ENCODE assay signal across 1 cellular context in genomic region chr17:79011451-79012147, GRCh38.
TF ChIP-seq lines count a peak whose summit lies in the region.

No MANE protein-coding gene starts in this region.

TF ChIP-seq in K562, 482 proteins besides CTCF, POLR2A, EP300 and RAD21 (continued from another document and continues in another):
- TF ChIP-seq ZBTB43 (CRISPR knock-in tag; IDR thresholded peaks at IDR 0.05) (no peak), KLF1 (tag; IDR thresholded peaks at IDR 0.05) (peak; percentile 71; the same call in 1 of the 2 replicates), HOXB6 (CRISPR knock-in tag; IDR thresholded peaks at IDR 0.05; ENCODE audit: borderline replicate concordance) (peak; percentile 87; the same call in 1 of the 2 replicates), BRD9 (IDR thresholded peaks at IDR 0.05; ENCODE audit: low read depth, partially characterized antibody) (no peak), THRB (CRISPR knock-in tag; conservative IDR thresholded peaks at IDR 0.05) (peak; percentile 98), MCM7 (IDR thresholded peaks at IDR 0.05) (no peak), CSDE1 (IDR thresholded peaks at IDR 0.05) (no peak), LEF1 (IDR thresholded peaks at IDR 0.05) (no peak), SAFB (IDR thresholded peaks at IDR 0.05; ENCODE audit: borderline replicate concordance, low read depth, low read length) (no peak), CBX1 (IDR thresholded peaks at IDR 0.05; ENCODE audit: low read depth) (no peak), ZNF23 (CRISPR knock-in tag; IDR thresholded peaks at IDR 0.05) (no peak), ETV5 (CRISPR knock-in tag; IDR thresholded peaks at IDR 0.05; ENCODE audit: low read depth) (no peak), USF1 (CRISPR knock-in tag; IDR thresholded peaks at IDR 0.05) (no peak), SREBF1 (IDR thresholded peaks at IDR 0.05; ENCODE audit: borderline replicate concordance, low read depth, low read length) (no peak), HDGF (IDR thresholded peaks at IDR 0.05) (no peak), ZNF511 (CRISPR knock-in tag; IDR thresholded peaks at IDR 0.05) (no peak), ZBTB12 (CRISPR knock-in tag; IDR thresholded peaks at IDR 0.05) (peak; percentile 87), CEBPG (CRISPR knock-in tag; IDR thresholded peaks at IDR 0.05) (peak; percentile 61; the same call in 1 of the 2 replicates), CEBPG (tag; conservative IDR thresholded peaks at IDR 0.05 in 1 of 2, IDR thresholded peaks at IDR 0.05 in 1 of 2) (peak; percentile 34 to 96; a peak in 2 of 4 replicates), E2F5 (CRISPR knock-in tag; IDR thresholded peaks at IDR 0.05) (no peak), CEBPB (tag; IDR thresholded peaks at IDR 0.05) (no peak), GTF2A2 (tag; IDR thresholded peaks at IDR 0.05) (peak; percentile 98), MTF1 (CRISPR knock-in tag; IDR thresholded peaks at IDR 0.05; ENCODE audit: borderline replicate concordance) (peak; percentile 81; the same call in 1 of the 2 replicates), CUX1 (CRISPR knock-in tag; IDR thresholded peaks at IDR 0.05) (peak; percentile 96), MAX (CRISPR knock-in tag; IDR thresholded peaks at IDR 0.05) (no peak), JUND (IDR thresholded peaks at IDR 0.05; ENCODE audit: borderline replicate concordance, low read depth, low read length) (no peak), JUND (tag; IDR thresholded peaks at IDR 0.05; ENCODE audit: borderline replicate concordance, low read depth, low read length) (peak; percentile 20; the same call in 1 of the 3 replicates), NFE2 (IDR thresholded peaks at IDR 0.05; ENCODE audit: low read depth) (no peak), CC2D1A (IDR thresholded peaks at IDR 0.05) (no peak), NCOA6 (IDR thresholded peaks at IDR 0.05) (no peak), MBD2 (IDR thresholded peaks at IDR 0.05; ENCODE audit: borderline replicate concordance, low read depth) (no peak), PHF21A (IDR thresholded peaks at IDR 0.05; ENCODE audit: borderline replicate concordance, low read depth) (no peak), ZNF282 (CRISPR knock-in tag; IDR thresholded peaks at IDR 0.05) (no peak), RB1 (IDR thresholded peaks at IDR 0.05; ENCODE audit: low read depth) (no peak), HDAC1 (IDR thresholded peaks at IDR 0.05) (no peak), ZNF644 (tag; IDR thresholded peaks at IDR 0.05; ENCODE audit: low read depth) (peak; percentile 100), KAT2B (IDR thresholded peaks at IDR 0.05; ENCODE audit: low read depth, low read length) (no peak), POLR2G (IDR thresholded peaks at IDR 0.05; ENCODE audit: low read depth, low read length) (no peak), ZBED1 (IDR thresholded peaks at IDR 0.05) (no peak), KDM5B (IDR thresholded peaks at IDR 0.05; ENCODE audit: insufficient replicate concordance, low read depth, low read length) (no peak), TCF3 (CRISPR knock-in tag; IDR thresholded peaks at IDR 0.05) (no peak), SMARCE1 (IDR thresholded peaks at IDR 0.05) (no peak), YY1 (IDR thresholded peaks at IDR 0.05; ENCODE audit: borderline replicate concordance in 1 of 3, control insufficient read depth in 1 of 3, extremely low read depth in 1 of 3, insufficient read depth in 3 of 3, insufficient read length in 1 of 3, insufficient replicate concordance in 2 of 3, low read depth in 1 of 3, low read length in 2 of 3) (no peak), PML (IDR thresholded peaks at IDR 0.05; ENCODE audit: low read length) (no peak), ESRRB (CRISPR knock-in tag; IDR thresholded peaks at IDR 0.05; ENCODE audit: borderline replicate concordance) (0 out of 2 replicates have a peak, but pooled peaks have one; percentile 37), ZNF316 (IDR thresholded peaks at IDR 0.05) (no peak), NFYB (IDR thresholded peaks at IDR 0.05; ENCODE audit: extremely low read depth, insufficient read length) (no peak), ZNF143 (CRISPR knock-in tag; IDR thresholded peaks at IDR 0.05) (no peak), SREBF2 (CRISPR knock-in tag; IDR thresholded peaks at IDR 0.05) (no peak), ZBTB8A (IDR thresholded peaks at IDR 0.05; ENCODE audit: partially characterized antibody) (no peak), ADNP (tag; IDR thresholded peaks at IDR 0.05) (no peak), ZNF354B (CRISPR knock-in tag; IDR thresholded peaks at IDR 0.05) (peak; percentile 93), DACH1 (IDR thresholded peaks at IDR 0.05; ENCODE audit: partially characterized antibody) (no peak), ZNF184 (CRISPR knock-in tag; IDR thresholded peaks at IDR 0.05) (no peak), RBM14 (IDR thresholded peaks at IDR 0.05; ENCODE audit: borderline replicate concordance, insufficient read depth, low read depth, low read length) (no peak), ZNF449 (CRISPR knock-in tag; IDR thresholded peaks at IDR 0.05) (peak; percentile 97), ZFP36 (IDR thresholded peaks at IDR 0.05; ENCODE audit: low read depth, low read length, partially characterized antibody) (peak; percentile 10), BACH1 (tag; IDR thresholded peaks at IDR 0.05) (peak; percentile 98), SIN3A (IDR thresholded peaks at IDR 0.05; ENCODE audit: borderline replicate concordance in 2 of 2, control insufficient read depth in 1 of 2, low read depth in 2 of 2, low read length in 2 of 2) (no peak), TAF1 (IDR thresholded peaks at IDR 0.05; ENCODE audit: control insufficient read depth, extremely low read depth, insufficient read depth, low read length, severe bottlenecking) (no peak), ZNF408 (CRISPR knock-in tag; IDR thresholded peaks at IDR 0.05; ENCODE audit: low read depth) (no peak), NCOR1 (IDR thresholded peaks at IDR 0.05) (no peak), E2F6 (IDR thresholded peaks at IDR 0.05; ENCODE audit: borderline replicate concordance in 1 of 2, extremely low read depth in 1 of 2, insufficient read depth in 1 of 2, insufficient read length in 1 of 2, low read depth in 1 of 2, low read length in 1 of 2, poor library complexity in 1 of 2, severe bottlenecking in 1 of 2) (no peak), FOXJ2 (tag; IDR thresholded peaks at IDR 0.05) (peak; percentile 58; the same call in 1 of the 2 replicates)
